In the genomic region with DNA sequence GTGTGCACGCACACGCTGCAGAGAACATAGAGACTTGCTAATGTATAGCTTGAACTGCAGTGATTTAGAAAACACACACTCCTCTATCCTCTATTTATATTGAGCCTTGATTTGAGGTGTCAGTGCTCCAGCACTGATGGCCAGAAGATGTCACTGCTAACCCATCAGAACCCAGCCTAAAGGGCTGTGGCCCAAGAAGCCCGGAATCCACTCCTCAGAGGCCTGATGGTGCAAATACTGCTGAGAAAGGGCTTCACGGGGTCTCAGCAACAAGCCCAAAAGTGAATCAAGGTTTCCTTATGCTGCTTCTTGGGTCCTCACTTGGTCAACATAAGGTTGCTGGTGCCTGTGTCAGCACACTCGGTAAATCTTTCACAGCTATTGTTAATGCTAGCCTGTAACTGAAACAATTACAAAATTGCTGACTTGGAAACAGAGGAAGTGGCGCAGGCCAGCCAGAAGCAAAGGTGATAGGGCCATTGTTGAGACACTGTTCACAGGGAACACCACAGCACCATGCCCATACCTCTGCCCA, we compare ENCODE assay signal across 8 cellular contexts.
DNase-seq lines count a peak whose midpoint lies in the region; ATAC-seq and TF ChIP-seq lines count a peak whose summit lies in the region.

No MANE protein-coding gene starts in this region.

- H3K4me1 ChIP-seq in lower lobe of right lung, result peaks cover 60% of the 10 kb centered on the region

- H3K9me3 ChIP-seq in lower lobe of right lung, result no peaks in the 10 kb centered on the region

- H3K27ac ChIP-seq in lower lobe of right lung, result peak overlapping the region; percentile 25

- peak; percentile 78 for DNase-seq in A172 (ENCODE audit: low spot score)
- DNase-seq in GM10266 (ENCODE audit: extremely low spot score), result peak; percentile 67
- DNase-seq in NCI-H1694 treated with DMSO at 0.1 percent for 48 hours (lab: John Stamatoyannopoulos, UW), result peak; percentile 59
- peak; percentile 17 to 29 for DNase-seq in activated CD4-positive, alpha-beta T cell treated with anti-CD3 and anti-CD28 coated beads, Interleukin-2, amount 50 U/mL, for 4 hours
- DNase-seq in ecto neural progenitor cell (ENCODE audit: low spot score), result peak; percentile 69
- DNase-seq in lower lobe of right lung, result peak; percentile 54
- DNase-seq in stimulated activated CD8-positive, alpha-beta memory T cell treated with anti-CD3 and anti-CD28 coated beads, Interleukin-7, amount 100 ng/mL, for 4 hours (ENCODE audit: low read depth in 2 of 2), result peak; percentile 15 to 17

- ATAC-seq in lower lobe of right lung (peak; percentile 80 to 81), HG03354 (IDR thresholded peaks at IDR 0.05; ENCODE audit: poor library complexity, severe bottlenecking, unreplicated experiment) (no peak)

- TF ChIP-seq CTCF in GM10266 (IDR thresholded peaks at IDR 0.05; ENCODE audit: control insufficient read depth, insufficient read depth, low read depth, missing control alignments) (peak; percentile 83), lower lobe of right lung (IDR thresholded peaks at IDR 0.05) (peak; percentile 70)

- H3K27me3 ChIP-seq in lower lobe of right lung (ENCODE audit: low read depth), result no peaks in the 10 kb centered on the region

- no peak overlapping the region for H3K4me3 ChIP-seq in lower lobe of right lung

- H3K36me3 ChIP-seq in lower lobe of right lung, result peaks cover 88% of the 10 kb centered on the region

- intact Hi-C loops in lower lobe of right lung (cut with DNase I), result no loop called here

Comparison
In these comparisons a context has a peak if more than half of its experiments do, and no peak if none do; other contexts are left out.
1. DNase-seq: peak in every context shown above with its lines; median percentile 78 in A172; 69 in ecto neural progenitor cell; 67 in GM10266; 59 in NCI-H1694 treated with DMSO at 0.1 percent for 48 hours; 54 in lower lobe of right lung; 23 in activated CD4-positive, alpha-beta T cell treated with anti-CD3 and anti-CD28 coated beads, Interleukin-2, amount 50 U/mL, for 4 hours; 16 in stimulated activated CD8-positive, alpha-beta memory T cell treated with anti-CD3 and anti-CD28 coated beads, Interleukin-7, amount 100 ng/mL, for 4 hours.